Comparison of ENCODE assay signal across 11 cellular contexts in the genomic region with DNA sequence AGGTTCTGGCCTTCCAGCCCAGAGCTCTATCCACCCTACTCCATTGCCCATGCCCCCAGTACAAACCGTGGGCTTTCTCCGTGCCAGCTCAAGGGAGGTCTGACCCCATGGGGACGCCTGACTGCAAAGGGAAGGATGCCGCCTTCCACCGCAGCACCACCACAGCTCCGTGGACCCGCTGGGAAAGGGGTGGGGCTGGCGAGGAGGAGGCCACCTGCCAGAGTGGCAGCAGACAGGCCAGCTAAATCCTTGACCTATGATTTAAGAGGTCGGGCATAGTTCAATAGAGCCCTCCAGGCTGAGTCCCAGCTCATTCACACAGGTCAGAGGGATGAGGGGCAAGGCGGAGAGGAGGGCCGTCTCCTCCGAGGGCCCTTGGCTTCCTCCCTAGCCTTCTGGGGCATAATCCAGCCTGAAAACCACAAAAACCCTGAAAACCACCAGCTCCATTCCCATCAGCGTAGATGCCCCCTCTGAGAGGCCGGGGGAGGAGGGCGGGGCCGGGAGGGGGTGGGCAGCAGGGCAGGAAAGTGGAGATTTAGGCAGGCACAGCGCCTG. TPM values are rescaled to one million over a fixed set of nuclear protein-coding genes. Genes with fewer than 3 reads are reported as not detected.
A peak's percentile ranks its signal among the peaks of the same experiment; 100 is the strongest.
DNase-seq lines count a peak whose midpoint lies in the region; ATAC-seq and TF ChIP-seq lines count a peak whose summit lies in the region.
"Had no signal": no experiment of that assay in that cellular context is flagged by ENCODE, and none has a peak within 500 bp of the region (broad histone marks: within the 10 kb centered on the region; RNA-seq: fewer than 3 reads in every experiment).

No MANE protein-coding gene starts in this region.

- ATAC-seq in activated B cell treated with CpG ODN at 0.5 μM for 24 hours (ENCODE audit: low read depth) (no peak), left lobe of liver (peak; percentile 63), GM18873 (IDR thresholded peaks at IDR 0.05; ENCODE audit: low FRiP score, unreplicated experiment) (no peak)
- peak; percentile 13 to 23 for ATAC-seq in stimulated activated naive B cell treated with anti-CD40 and anti-IgM and Interleukin-4, amounts not matched to agents 10 μg/mL and 1 μg/mL and 100 μg/mL, for 72 hours (replicated peaks)

- DNase-seq in NCI-H2107 treated with DMSO at 0.1 percent for 48 hours (lab: John Stamatoyannopoulos, UW; ENCODE audit: unreplicated experiment) (peak; percentile 21), NCI-H2107 (lab: John Stamatoyannopoulos, UW) (no peak), activated B cell treated with CpG ODN at 0.5 μM for 24 hours (no peak), left lobe of liver (ENCODE audit: low spot score) (peak; percentile 58), superior temporal gyrus (ENCODE audit: extremely low spot score) (no peak), NCI-H2196 treated with DMSO at 0.1 percent for 48 hours (lab: John Stamatoyannopoulos, UW; ENCODE audit: unreplicated experiment) (no peak)
- no peak for DNase-seq in stimulated activated naive B cell treated with anti-CD40 and anti-IgM and Interleukin-4, amounts not matched to agents 10 μg/mL and 1 μg/mL and 100 μg/mL, for 72 hours
- DNase-seq: activated CD4-positive, alpha-beta T cell treated with anti-CD3 and anti-CD28 coated beads, Interleukin-2, amount 10 ng/mL, durations not matched to agents 7 days and 5 days; effector CD4-positive, alpha-beta T cell; Peyer's patch had no signal

- POLR2A ChIA-PET in activated B cell treated with CpG ODN at 0.5 μM for 24 hours (lab: Charles Lee), result interaction anchor here (1.4 kb wide), 1 partner anchor 12 kb away, joined by 3 read pairs; no protein-coding TSS in a partner anchor

- H3K9me3 Mint-ChIP-seq in activated B cell treated with CpG ODN at 0.5 μM for 24 hours, result no peaks in the 10 kb centered on the region
- H3K9me3 Mint-ChIP-seq in stimulated activated naive B cell treated with anti-CD40 and anti-IgM and Interleukin-4, amounts not matched to agents 10 μg/mL and 1 μg/mL and 100 μg/mL, for 72 hours, result no peaks in the 10 kb centered on the region
- H3K9me3 Mint-ChIP-seq: activated CD4-positive, alpha-beta T cell treated with anti-CD3 and anti-CD28 coated beads, Interleukin-2, amount 10 ng/mL, durations not matched to agents 7 days and 5 days had no signal

- H3K4me1 Mint-ChIP-seq in activated B cell treated with CpG ODN at 0.5 μM for 24 hours, result peaks cover 15% of the 10 kb centered on the region
- H3K4me1 Mint-ChIP-seq in stimulated activated naive B cell treated with anti-CD40 and anti-IgM and Interleukin-4, amounts not matched to agents 10 μg/mL and 1 μg/mL and 100 μg/mL, for 72 hours, result peaks cover 10 to 23% of the 10 kb centered on the region in 2 donors

- H3K27me3 Mint-ChIP-seq in activated B cell treated with CpG ODN at 0.5 μM for 24 hours, result peaks cover 52% of the 10 kb centered on the region
- H3K27me3 Mint-ChIP-seq in stimulated activated naive B cell treated with anti-CD40 and anti-IgM and Interleukin-4, amounts not matched to agents 10 μg/mL and 1 μg/mL and 100 μg/mL, for 72 hours, result peaks cover 72 to 88% of the 10 kb centered on the region in 2 donors

- no peak overlapping the region for H3K27ac Mint-ChIP-seq in activated B cell treated with CpG ODN at 0.5 μM for 24 hours
- H3K27ac Mint-ChIP-seq in stimulated activated naive B cell treated with anti-CD40 and anti-IgM and Interleukin-4, amounts not matched to agents 10 μg/mL and 1 μg/mL and 100 μg/mL, for 72 hours, result no peak overlapping the region
- H3K27ac Mint-ChIP-seq: activated CD4-positive, alpha-beta T cell treated with anti-CD3 and anti-CD28 coated beads, Interleukin-2, amount 10 ng/mL, durations not matched to agents 7 days and 5 days had no signal

- CTCF ChIA-PET in activated B cell treated with CpG ODN at 0.5 μM for 24 hours (lab: Charles Lee), result interaction anchor here (3.2 kb wide), 1 partner anchor 12 kb away, joined by 12 read pairs; no protein-coding TSS in a partner anchor

- peak overlapping the region; percentile 38 for H3K4me3 Mint-ChIP-seq in activated B cell treated with CpG ODN at 0.5 μM for 24 hours
- peak overlapping the region; percentile 39 to 53 for H3K4me3 Mint-ChIP-seq in stimulated activated naive B cell treated with anti-CD40 and anti-IgM and Interleukin-4, amounts not matched to agents 10 μg/mL and 1 μg/mL and 100 μg/mL, for 72 hours
- H3K4me3 Mint-ChIP-seq: activated CD4-positive, alpha-beta T cell treated with anti-CD3 and anti-CD28 coated beads, Interleukin-2, amount 10 ng/mL, durations not matched to agents 7 days and 5 days had no signal

- H3K36me3 Mint-ChIP-seq in activated B cell treated with CpG ODN at 0.5 μM for 24 hours (ENCODE audit: low read depth), result no peaks in the 10 kb centered on the region
- no peaks in the 10 kb centered on the region for H3K36me3 Mint-ChIP-seq in stimulated activated naive B cell treated with anti-CD40 and anti-IgM and Interleukin-4, amounts not matched to agents 10 μg/mL and 1 μg/mL and 100 μg/mL, for 72 hours

- intact Hi-C loops in activated B cell treated with CpG ODN at 0.5 μM for 24 hours (cut with micrococcal nuclease), result no loop called here

- no peak for TF ChIP-seq CTCF in activated B cell treated with CpG ODN at 0.5 μM for 24 hours (IDR thresholded peaks at IDR 0.05)

RNA-seq across cellular contexts. Expression of a gene that starts 14.9 kb away (rescaled TPM):
- total RNA-seq in activated B cell treated with CpG ODN at 0.5 μM for 24 hours, result 0.39 and 0.69 TPM in 2 replicates
- total RNA-seq in left lobe of liver, result 0.68 TPM

RNA-seq across cellular contexts. Expression of a gene that starts 24.5 kb away (rescaled TPM):
- not detected in 2 replicates for total RNA-seq in activated B cell treated with CpG ODN at 0.5 μM for 24 hours
- not detected for total RNA-seq in left lobe of liver
- total RNA-seq: activated CD4-positive, alpha-beta T cell treated with anti-CD3 and anti-CD28 coated beads, Interleukin-2, amount 10 ng/mL, durations not matched to agents 7 days and 5 days; Peyer's patch had no signal

RNA-seq across cellular contexts. Expression of a gene that starts 43.9 kb away (rescaled TPM):
- total RNA-seq in activated B cell treated with CpG ODN at 0.5 μM for 24 hours (not detected in 2 replicates), left lobe of liver (7.1 TPM)
- total RNA-seq: activated CD4-positive, alpha-beta T cell treated with anti-CD3 and anti-CD28 coated beads, Interleukin-2, amount 10 ng/mL, durations not matched to agents 7 days and 5 days had no signal

Comparison
In these comparisons a context has a peak if more than half of its experiments do, and no peak if none do; other contexts are left out.
1. DNase-seq: peak in NCI-H2107 treated with DMSO at 0.1 percent for 48 hours (single experiment) and left lobe of liver (single experiment); none in NCI-H2107 (single experiment), activated B cell treated with CpG ODN at 0.5 μM for 24 hours (single experiment), stimulated activated naive B cell treated with anti-CD40 and anti-IgM and Interleukin-4, amounts not matched to agents 10 μg/mL and 1 μg/mL and 100 μg/mL, for 72 hours (single experiment), superior temporal gyrus (single experiment) and NCI-H2196 treated with DMSO at 0.1 percent for 48 hours (single experiment).
2. ATAC-seq: peak in left lobe of liver (single experiment) and stimulated activated naive B cell treated with anti-CD40 and anti-IgM and Interleukin-4, amounts not matched to agents 10 μg/mL and 1 μg/mL and 100 μg/mL, for 72 hours (2 of 2); none in activated B cell treated with CpG ODN at 0.5 μM for 24 hours (single experiment) and GM18873 (single experiment).